In genomic region chr20:62387993-62388635, GRCh38 we compare ENCODE assay signal across 9 cellular contexts. TPM values are rescaled to one million over a fixed set of nuclear protein-coding genes. Genes with fewer than 3 reads are reported as not detected.
DNase-seq lines count a peak whose midpoint lies in the region; ATAC-seq, FAIRE-seq and TF ChIP-seq lines count a peak whose summit lies in the region.
"Had no signal": no experiment of that assay in that cellular context is flagged by ENCODE, and none has a peak within 500 bp of the region (broad histone marks: within the 10 kb centered on the region; RNA-seq: fewer than 3 reads in every experiment).

No MANE protein-coding gene starts in this region.

- intact Hi-C loops in posterior cingulate gyrus (cut with DNase I), result loop anchor here (2.0 to 10.0 kb wide), 2 partner anchors 17 to 203 kb away; partner anchors contain the start of gene MTG2

- H2BK12ac ChIP-seq in mesenchymal stem cell (ENCODE audit: low read length in 2 of 2), result no peak overlapping the region

- no peak overlapping the region for H3K18ac ChIP-seq in mesenchymal stem cell (ENCODE audit: low read depth in 1 of 2, low read length in 2 of 2)

- no peak overlapping the region for H3K4ac ChIP-seq in mesenchymal stem cell (ENCODE audit: low read depth in 1 of 2, low read length in 2 of 2)

- H3K9ac ChIP-seq in HUES6 (ENCODE audit: low read length) (peak overlapping the region; percentile 91), mesenchymal stem cell (ENCODE audit: low read length) (peak overlapping the region; percentile 96)

- H3K9me3 ChIP-seq in A549 (no peaks in the 10 kb centered on the region), HUES6 (ENCODE audit: control insufficient read depth, insufficient read depth, low read depth, low read length) (no peaks in the 10 kb centered on the region), mesenchymal stem cell (ENCODE audit: control insufficient read depth, low read length) (no peaks in the 10 kb centered on the region)

- WGBS in A549 (ENCODE audit: missing lambda C conversion rate), result 53% methylated on average over 11 of the region's 16 CpGs
- 67% methylated on average over 13 of the region's 16 CpGs for WGBS in mesenchymal stem cell

- no peak for FAIRE-seq in A549 (lab: Jason Lieb, UNC)

- H3K4me2 ChIP-seq in A549, result peak overlapping the region; percentile 81
- peak overlapping the region; percentile 65 for H3K4me2 ChIP-seq in mesenchymal stem cell (ENCODE audit: low read length, poor library complexity, severe bottlenecking)

- H2AK5ac ChIP-seq in mesenchymal stem cell (ENCODE audit: low read length, severe bottlenecking), result no peak overlapping the region

- no peak overlapping the region for H2BK5ac ChIP-seq in mesenchymal stem cell (ENCODE audit: low read depth, low read length, poor library complexity, severe bottlenecking)

- H3K27me3 ChIP-seq in HUES6 (ENCODE audit: control insufficient read depth, insufficient read depth, low read length) (no peaks in the 10 kb centered on the region), mesenchymal stem cell (ENCODE audit: control insufficient read depth in 1 of 2, insufficient read depth in 1 of 2, low read length in 2 of 2) (no peaks in the 10 kb centered on the region)

- POLR2A ChIA-PET in A549 (lab: Yijun Ruan, JAX) (interaction anchor here (1.8 kb wide), 1 partner anchor 9 kb away, joined by 4 read pairs; no protein-coding TSS in a partner anchor), GM10248 (lab: Yijun Ruan, JAX) (interaction anchor here (1.1 kb wide), 1 partner anchor 23 kb away, joined by 3 read pairs; no protein-coding TSS in a partner anchor)

- peak overlapping the region; percentile 62 for H4K91ac ChIP-seq in mesenchymal stem cell (ENCODE audit: low read length)

- no peak for TF ChIP-seq EP300 in A549 (IDR thresholded peaks at IDR 0.05)

- no peak overlapping the region for H2BK120ac ChIP-seq in mesenchymal stem cell (ENCODE audit: low read depth, low read length)

- TF ChIP-seq POLR2A in A549 (IDR thresholded peaks at IDR 0.05; ENCODE audit: low read length), result no peak

- no peak overlapping the region for H3K14ac ChIP-seq in mesenchymal stem cell (ENCODE audit: low read length in 2 of 2)

- H4K8ac ChIP-seq in mesenchymal stem cell (ENCODE audit: low read length), result no peak overlapping the region

- H3K36me3 ChIP-seq in HUES6 (ENCODE audit: control insufficient read depth, insufficient read depth, low read length) (peaks cover 33% of the 10 kb centered on the region), mesenchymal stem cell (ENCODE audit: control insufficient read depth in 1 of 2, insufficient read depth in 2 of 2, low read depth in 1 of 2, low read length in 2 of 2) (peaks cover 50 to 54% of the 10 kb centered on the region in 2 experiments)

- peak overlapping the region; percentile 88 to 97 for H3K27ac ChIP-seq in A549
- no peak overlapping the region for H3K27ac ChIP-seq in HUES6 (ENCODE audit: low read depth, low read length)
- H3K27ac ChIP-seq in mesenchymal stem cell (ENCODE audit: low read length, poor library complexity, severe bottlenecking), result peak overlapping the region; percentile 10

- H3K4me1 ChIP-seq in A549 (peaks cover 23% of the 10 kb centered on the region), HUES6 (ENCODE audit: control insufficient read depth, insufficient read depth, low read length) (0 out of 2 replicates have a peak, but pooled peaks cover 4% of the 10 kb centered on the region), mesenchymal stem cell (ENCODE audit: control insufficient read depth, insufficient read depth, low read depth, low read length) (peaks cover 23% of the 10 kb centered on the region)

- peak overlapping the region; percentile 94 for H3K4me3 ChIP-seq in A549
- H3K4me3 ChIP-seq in HUES6 (ENCODE audit: low read depth, low read length), result peak overlapping the region; percentile 83
- H3K4me3 ChIP-seq in astrocyte of the spinal cord (ENCODE audit: low read depth, low read length), result peak overlapping the region; percentile 99
- peak overlapping the region; percentile 89 to 98 for H3K4me3 ChIP-seq in mesenchymal stem cell (ENCODE audit: insufficient read depth in 1 of 2, low read depth in 1 of 2, low read length in 2 of 2)

- in situ Hi-C loops in astrocyte of the spinal cord (cut with HindIII; ENCODE audit: low sequenced_read_pairs), result no loop called here

- no peak overlapping the region for H3K23ac ChIP-seq in mesenchymal stem cell (ENCODE audit: low read length in 2 of 2)

- H2AFZ ChIP-seq in mesenchymal stem cell (ENCODE audit: low read depth, low read length), result no peak overlapping the region

- no peak for DNase-seq in A549 (ENCODE audit: low read depth in 1 of 2, low spot score in 1 of 2)
- DNase-seq in astrocyte of the spinal cord (ENCODE audit: low read depth, low spot score), result no peak
- peak; percentile 41 for DNase-seq in mesenchymal stem cell
- no peak for DNase-seq in posterior cingulate gyrus
- no peak for DNase-seq in NCI-H2029 (lab: John Stamatoyannopoulos, UW)
- DNase-seq in GM10248 (ENCODE audit: extremely low spot score), result no peak
- DNase-seq: NCI-H1092 treated with DMSO at 0.1 percent for 48 hours had no signal

- H3K79me1 ChIP-seq in mesenchymal stem cell (replicated peaks; ENCODE audit: low read length, poor library complexity, severe bottlenecking), result peaks cover 21% of the 10 kb centered on the region

- TF ChIP-seq CTCF in A549 (IDR thresholded peaks at IDR 0.05), result no peak
- no peak for TF ChIP-seq CTCF in astrocyte of the spinal cord (IDR thresholded peaks at IDR 0.05; ENCODE audit: low read depth, low read length)
- TF ChIP-seq CTCF in GM10248 (IDR thresholded peaks at IDR 0.05; ENCODE audit: control extremely low read depth, extremely low read depth, low read depth, missing control alignments), result no peak

- no peak for ATAC-seq in A549
- ATAC-seq in GM21825 (IDR thresholded peaks at IDR 0.05; ENCODE audit: unreplicated experiment), result no peak

- TF ChIP-seq RAD21 in A549 (conservative IDR thresholded peaks at IDR 0.05 in 1 of 2, IDR thresholded peaks at IDR 0.05 in 1 of 2), result no peak

- CTCF ChIA-PET in A549 (lab: Yijun Ruan, JAX), result interaction anchor here (0.7 to 6.0 kb wide), 7 partner anchors 8 to 229 kb away, joined by 3 to 38 read pairs (median 4); no protein-coding TSS in a partner anchor
- CTCF ChIA-PET in GM10248 (lab: Yijun Ruan, JAX), result interaction anchor here (1.0 to 1.4 kb wide), 2 partner anchors 17 to 87 kb away, joined by 3 to 4 read pairs; no protein-coding TSS in a partner anchor

- no peak overlapping the region for H2BK15ac ChIP-seq in mesenchymal stem cell (ENCODE audit: low read depth, poor library complexity, severe bottlenecking)

TF ChIP-seq in A549, 52 proteins besides CTCF, POLR2A, EP300 and RAD21:
- TF ChIP-seq HOXB5 (CRISPR knock-in tag; IDR thresholded peaks at IDR 0.05) (no peak), GATA3 (IDR thresholded peaks at IDR 0.05; ENCODE audit: borderline replicate concordance) (no peak)
- TF ChIP-seq, protein P1, sequence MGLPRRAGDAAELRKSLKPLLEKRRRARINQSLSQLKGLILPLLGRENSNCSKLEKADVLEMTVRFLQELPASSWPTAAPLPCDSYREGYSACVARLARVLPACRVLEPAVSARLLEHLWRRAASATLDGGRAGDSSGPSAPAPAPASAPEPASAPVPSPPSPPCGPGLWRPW (IDR thresholded peaks at IDR 0.05), result no peak

RNA-seq across cellular contexts. Expression of gene RPS21, which starts 1.2 kb away (rescaled TPM):
- polyA plus RNA-seq in A549 (2011; rRNA removed), result 3,697 and 4,026 TPM in 2 replicates
- 8,308 and 13,239 TPM in 2 replicates for polyA plus RNA-seq in A549 (2012; cell fraction: cytosol; rRNA removed)
- 5,168 and 6,855 TPM in 2 replicates for polyA plus RNA-seq in A549 (2012; cell fraction: nucleus; rRNA removed)
- 2,862 to 2,938 TPM (median 2,871 TPM) in 3 replicates for polyA plus RNA-seq in A549 (2017; fragmentation: RNase III; extraction: RNeasy Plus Mini Kit Qiagen cat#74134 plus additional on column Dnase treatment)
- polyA minus RNA-seq in A549 (2011; rRNA and poly(A)+ RNA removed), result 804 and 936 TPM in 2 replicates
- 2,383 TPM for polyA plus RNA-seq in mesenchymal stem cell (2013, experiment 1 of 2)
- 2,319 TPM for polyA plus RNA-seq in mesenchymal stem cell (2013, experiment 2 of 2)

RNA-seq across cellular contexts. Expression of gene CABLES2, which starts 19.0 kb away (rescaled TPM):
- polyA plus RNA-seq in A549 (2011; rRNA removed), result 3.9 and 5.0 TPM in 2 replicates
- polyA plus RNA-seq in A549 (2012; cell fraction: cytosol; rRNA removed), result 5.9 and 7.3 TPM in 2 replicates
- 9.4 and 10.5 TPM in 2 replicates for polyA plus RNA-seq in A549 (2012; cell fraction: nucleus; rRNA removed)
- 5.6 to 7.7 TPM (median 6.6 TPM) in 3 replicates for polyA plus RNA-seq in A549 (2017; fragmentation: RNase III; extraction: RNeasy Plus Mini Kit Qiagen cat#74134 plus additional on column Dnase treatment)
- 6.1 and 7.1 TPM in 2 replicates for polyA minus RNA-seq in A549 (2011; rRNA and poly(A)+ RNA removed)
- polyA plus RNA-seq in mesenchymal stem cell (2013, experiment 1 of 2), result 5.4 TPM
- 5.4 TPM for polyA plus RNA-seq in mesenchymal stem cell (2013, experiment 2 of 2)

RNA-seq across cellular contexts. Expression of gene LAMA5, which starts 21.0 kb away (rescaled TPM):
- 20.4 and 31.6 TPM in 2 replicates for polyA plus RNA-seq in A549 (2011; rRNA removed)
- polyA plus RNA-seq in A549 (2012; cell fraction: cytosol; rRNA removed), result 91.5 and 122 TPM in 2 replicates
- polyA plus RNA-seq in A549 (2012; cell fraction: nucleus; rRNA removed), result 829 and 950 TPM in 2 replicates
- polyA plus RNA-seq in A549 (2017; fragmentation: RNase III; extraction: RNeasy Plus Mini Kit Qiagen cat#74134 plus additional on column Dnase treatment), result 196 to 212 TPM (median 202 TPM) in 3 replicates
- polyA minus RNA-seq in A549 (2011; rRNA and poly(A)+ RNA removed), result 26.9 and 28.7 TPM in 2 replicates
- 70.0 TPM for polyA plus RNA-seq in mesenchymal stem cell (2013, experiment 1 of 2)
- 65.1 TPM for polyA plus RNA-seq in mesenchymal stem cell (2013, experiment 2 of 2)

RNA-seq across cellular contexts. Expression of gene RBBP8NL, which starts 39.2 kb away (rescaled TPM):
- polyA plus RNA-seq in A549 (2011; rRNA removed) (not detected in 2 replicates), A549 (2017; fragmentation: RNase III; extraction: RNeasy Plus Mini Kit Qiagen cat#74134 plus additional on column Dnase treatment) (not detected in 3 replicates)
- polyA plus RNA-seq in A549 (2012; cell fraction: cytosol; rRNA removed), result not detected in 2 replicates
- not detected in 2 replicates for polyA plus RNA-seq in A549 (2012; cell fraction: nucleus; rRNA removed)
- polyA minus RNA-seq in A549 (2011; rRNA and poly(A)+ RNA removed), result not detected in 2 replicates
- polyA plus RNA-seq in mesenchymal stem cell (2013, experiment 1 of 2), result not detected
- not detected for polyA plus RNA-seq in mesenchymal stem cell (2013, experiment 2 of 2)
